8 cellular contexts compared by ENCODE assay signal in genomic region chr2:216695401-216695821, GRCh38. TPM values are rescaled to one million over a fixed set of nuclear protein-coding genes. Genes with fewer than 3 reads are reported as not detected.
DNase-seq lines count a peak whose midpoint lies in the region; ATAC-seq lines count a peak whose summit lies in the region.

IGFBP5 (minus strand) TSS chr2:216695549; CDS start chr2:216694775, 774 bp downstream.

- 11 to 18% (median 16%) methylated on average over 14 to 16 of the region's 16 CpGs for WGBS in adipose tissue, 3 donors

- ATAC-seq in Right ventricle myocardium superior (ENCODE audit: poor library complexity) (peak; percentile 55), HG02678 (IDR thresholded peaks at IDR 0.05; ENCODE audit: unreplicated experiment) (no peak)

- H3K4me3 Mint-ChIP-seq in CD8-positive, alpha-beta memory T cell: peak within 1 kb of the TSS in 4 of 7 donors; percentile 42 to 75 (median 54)

- no peak for DNase-seq in CD8-positive, alpha-beta memory T cell
- DNase-seq in NCI-H146 treated with DMSO at 0.1 percent for 48 hours (lab: John Stamatoyannopoulos, UW; ENCODE audit: unreplicated experiment) (peak; percentile 47), Right ventricle myocardium superior (peak; percentile 94), occipital lobe (lab: John Stamatoyannopoulos, UW) (peak; percentile 63), HPDE6-E6E7 (ENCODE audit: extremely low spot score) (no peak)
- no peak for DNase-seq in stimulated activated CD4-positive, alpha-beta T cell treated with anti-CD3 and anti-CD28 coated beads, Interleukin-2, amount 100 ng/mL, for 48 hours

- H3K4me1 Mint-ChIP-seq in CD8-positive, alpha-beta memory T cell: peaks cover 22 to 43% (median 28%) of the 10 kb centered on the region in 3 donors

- no peak within 1 kb of the TSS for H3K4me3 ChIP-seq in CD8-positive, alpha-beta memory T cell (ENCODE audit: low read length)

- POLR2A ChIA-PET in CD8-positive, alpha-beta memory T cell (lab: Charles Lee): no interaction called here

- H3K36me3 ChIP-seq in CD8-positive, alpha-beta memory T cell (ENCODE audit: insufficient read depth, low read length): no peaks in the 10 kb centered on the region

- no peaks in the 10 kb centered on the region for H3K36me3 Mint-ChIP-seq in CD8-positive, alpha-beta memory T cell

- H3K9me3 Mint-ChIP-seq in CD8-positive, alpha-beta memory T cell: no peaks in the 10 kb centered on the region

- CTCF ChIA-PET in CD8-positive, alpha-beta memory T cell (lab: Charles Lee): no interaction called here

- H3K27ac Mint-ChIP-seq in CD8-positive, alpha-beta memory T cell: peak within 1 kb of the TSS in 1 of 8 donors; percentile 74

- intact Hi-C loops in Right ventricle myocardium superior (cut with DNase I): loop anchor here (5.0 kb wide), 4 partner anchors 77 to 817 kb away; no protein-coding TSS in a partner anchor

- no peaks in the 10 kb centered on the region for H3K9me3 ChIP-seq in CD8-positive, alpha-beta memory T cell (ENCODE audit: low read length)

- H3K27me3 ChIP-seq in CD8-positive, alpha-beta memory T cell (ENCODE audit: insufficient read depth, low read length, poor library complexity, severe bottlenecking): peaks cover 29% of the 10 kb centered on the region

- no peak within 1 kb of the TSS for H3K27ac ChIP-seq in CD8-positive, alpha-beta memory T cell (ENCODE audit: low read depth, low read length)
- no peak within 1 kb of the TSS for H3K27ac ChIP-seq in adipose tissue (ENCODE audit: low read depth, low read length)

- peaks cover 32 to 45% of the 10 kb centered on the region in 2 donors for H3K27me3 Mint-ChIP-seq in CD8-positive, alpha-beta memory T cell

- H3K4me1 ChIP-seq in CD8-positive, alpha-beta memory T cell (ENCODE audit: insufficient read depth, low read length): peaks cover 28% of the 10 kb centered on the region

RNA-seq across cellular contexts. Expression of gene IGFBP5, which starts in this region (rescaled TPM):
- total RNA-seq in CD8-positive, alpha-beta memory T cell: not detected
- polyA plus RNA-seq in CD8-positive, alpha-beta memory T cell: not detected
- polyA plus RNA-seq in adipose tissue: 100 to 1,000 TPM in 2 of 3 donors, 10 to 100 TPM in 1; 36.1 to 716 (median 172) TPM
- total RNA-seq in Right ventricle myocardium superior (134 TPM), occipital lobe (17.2 TPM)

Comparison
In these comparisons a context has a peak if more than half of its experiments do, and no peak if none do; other contexts are left out.
1. RNA of gene IGFBP5 (total RNA-seq): 134 TPM in Right ventricle myocardium superior (single experiment) and 17.2 TPM in occipital lobe (single experiment); not detected in CD8-positive, alpha-beta memory T cell; every median in the first group is over 10 times any median in the second.
2. RNA of gene IGFBP5 (polyA plus RNA-seq): 36.1 to 716 TPM in adipose tissue; not detected in CD8-positive, alpha-beta memory T cell (single experiment); every median in the first group is over 10 times any median in the second.
3. DNase-seq: peak in NCI-H146 treated with DMSO at 0.1 percent for 48 hours (single experiment), Right ventricle myocardium superior (single experiment) and occipital lobe (single experiment); none in CD8-positive, alpha-beta memory T cell (0 of 5), stimulated activated CD4-positive, alpha-beta T cell treated with anti-CD3 and anti-CD28 coated beads, Interleukin-2, amount 100 ng/mL, for 48 hours (0 of 2) and HPDE6-E6E7 (single experiment).